9 cellular contexts compared by ENCODE assay signal in the genomic region with DNA sequence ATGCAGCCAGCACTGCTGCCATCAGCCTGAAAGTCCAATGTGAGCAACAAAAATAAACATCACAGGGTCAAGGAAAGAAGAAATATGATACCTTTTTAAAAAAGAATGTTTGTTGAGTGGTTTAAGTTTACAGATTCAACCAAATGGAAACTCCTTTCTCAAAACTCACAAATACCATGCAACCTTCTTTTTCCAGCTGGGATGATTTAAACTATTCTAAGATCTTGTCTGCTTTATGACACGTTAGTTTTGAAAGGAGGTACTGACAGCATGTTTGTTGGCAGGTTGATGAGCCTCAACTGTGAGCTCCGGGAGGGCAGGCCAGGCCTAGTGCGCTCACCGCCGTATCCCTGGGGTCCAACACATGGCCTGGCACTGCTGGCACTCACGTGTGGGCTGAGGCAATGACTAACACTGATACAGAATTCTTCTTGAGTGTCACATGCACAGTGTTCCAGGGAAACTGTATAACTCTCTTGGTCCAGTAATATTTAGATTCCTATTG. TPM values are rescaled to one million over a fixed set of nuclear protein-coding genes. Genes with fewer than 3 reads are reported as not detected.
DNase-seq lines count a peak whose midpoint lies in the region; ATAC-seq, FAIRE-seq and TF ChIP-seq lines count a peak whose summit lies in the region.
"Had no signal": no experiment of that assay in that cellular context is flagged by ENCODE, and none has a peak within 500 bp of the region (broad histone marks: within the 10 kb centered on the region; RNA-seq: fewer than 3 reads in every experiment).

No MANE protein-coding gene starts in this region.

- H3K4me2 ChIP-seq in trophoblast cell (ENCODE audit: low read length): no peak overlapping the region

- no peak overlapping the region for H3K4me3 Mint-ChIP-seq in stimulated activated effector memory CD8-positive, alpha-beta T cell treated with anti-CD3 and anti-CD28 coated beads, Interleukin-12 subunit alpha, Interleukin-12 subunit beta, amount 100 ng/mL, for 72 hours

- no peak overlapping the region for H2BK5ac ChIP-seq in trophoblast cell (ENCODE audit: low read depth, low read length, poor library complexity)

- H3K36me3 ChIP-seq in BJ (ENCODE audit: control insufficient read depth, insufficient read depth, low read length): peaks cover 3% of the 10 kb centered on the region
- no peaks in the 10 kb centered on the region for H3K36me3 ChIP-seq in gastroesophageal sphincter
- peaks cover 2 to 11% of the 10 kb centered on the region in 2 experiments for H3K36me3 ChIP-seq in trophoblast cell (ENCODE audit: control insufficient read depth in 1 of 2, insufficient read depth in 2 of 2, low read length in 2 of 2)
- no peaks in the 10 kb centered on the region for H3K36me3 ChIP-seq in small intestine (ENCODE audit: control insufficient read depth in 2 of 2, insufficient read depth in 2 of 2, low read length in 2 of 2)

- H3K27me3 ChIP-seq in BJ (ENCODE audit: control insufficient read depth, insufficient read depth, low read length) (no peaks in the 10 kb centered on the region), gastroesophageal sphincter (no peaks in the 10 kb centered on the region), trophoblast cell (ENCODE audit: insufficient read depth, low read length) (no peaks in the 10 kb centered on the region), small intestine (ENCODE audit: control insufficient read depth in 2 of 2, insufficient read depth in 2 of 2, low read length in 2 of 2) (no peaks in the 10 kb centered on the region)

- H4K91ac ChIP-seq in trophoblast cell (ENCODE audit: low read depth, low read length): no peak overlapping the region

- 36% methylated on average over 6 of the region's 6 CpGs; no CpG with 5 or more reads in 1 of the 2 donors for WGBS in gastroesophageal sphincter (ENCODE audit: low coverage in 1 of 2), 2 donors
- WGBS in trophoblast cell (ENCODE audit: extremely low coverage, insufficient coverage, insufficient read length): no CpG with 5 or more reads among the region's 6 CpGs
- WGBS in small intestine, 3 donors: 58 to 82% (median 69%) methylated on average over 6 of the region's 6 CpGs

- no peak overlapping the region for H3K14ac ChIP-seq in trophoblast cell (ENCODE audit: low read length)

- peak overlapping the region; percentile 71 for H3K4ac ChIP-seq in trophoblast cell (ENCODE audit: low read depth, low read length)

- no peak overlapping the region for H2AK5ac ChIP-seq in trophoblast cell (ENCODE audit: low read length)

- no peak overlapping the region for H4K12ac ChIP-seq in trophoblast cell (ENCODE audit: low read depth, low read length)

- H2AFZ ChIP-seq in trophoblast cell (ENCODE audit: insufficient read depth, low read length, poor library complexity): peak overlapping the region; percentile 8

- peak overlapping the region; percentile 52 to 83 (median 70) for H3K27ac ChIP-seq in gastroesophageal sphincter
- no peak overlapping the region for H3K27ac ChIP-seq in trophoblast cell (ENCODE audit: low read depth, low read length)
- H3K27ac ChIP-seq in small intestine (ENCODE audit: low read depth in 1 of 2, low read length in 1 of 2): peak overlapping the region in 1 of 2 donors; percentile 32

- H3K18ac ChIP-seq in trophoblast cell (ENCODE audit: low read length): no peak overlapping the region

- TF ChIP-seq CTCF in BJ (IDR thresholded peaks at IDR 0.05; ENCODE audit: insufficient read depth, low read depth, low read length): no peak
- TF ChIP-seq CTCF in gastroesophageal sphincter (IDR thresholded peaks at IDR 0.05): no peak

- FAIRE-seq in small intestine (lab: Jason Lieb, UNC): no peak

- TF ChIP-seq POLR2A in gastroesophageal sphincter (IDR thresholded peaks at IDR 0.05): no peak

- no peaks in the 10 kb centered on the region for H3K36me3 Mint-ChIP-seq in stimulated activated effector memory CD8-positive, alpha-beta T cell treated with anti-CD3 and anti-CD28 coated beads, Interleukin-12 subunit alpha, Interleukin-12 subunit beta, amount 100 ng/mL, for 72 hours

- POLR2A ChIA-PET in BJ (lab: Charles Lee): interaction anchor here (1.1 kb wide), 1 partner anchor 8 kb away, joined by 3 read pairs; no protein-coding TSS in a partner anchor

- no peak overlapping the region for H4K8ac ChIP-seq in trophoblast cell (ENCODE audit: low read depth, low read length)

- no peaks in the 10 kb centered on the region for H3K9me3 Mint-ChIP-seq in stimulated activated effector memory CD8-positive, alpha-beta T cell treated with anti-CD3 and anti-CD28 coated beads, Interleukin-12 subunit alpha, Interleukin-12 subunit beta, amount 100 ng/mL, for 72 hours

- H2BK120ac ChIP-seq in trophoblast cell (ENCODE audit: insufficient read depth, low read length, poor library complexity): no peak overlapping the region

- peak; percentile 62 for DNase-seq in BJ (ENCODE audit: low read depth)
- peak; percentile 68 for DNase-seq in RPMI7951 (ENCODE audit: low read depth)
- DNase-seq in trophoblast cell: no peak
- DNase-seq in stimulated activated effector memory CD8-positive, alpha-beta T cell treated with anti-CD3 and anti-CD28 coated beads, Interleukin-12 subunit alpha, Interleukin-12 subunit beta, amount 100 ng/mL, for 72 hours (ENCODE audit: low spot score in 2 of 2): no peak
- DNase-seq in activated CD4-positive, CD25-positive, alpha-beta regulatory T cell treated with anti-CD3 and anti-CD28 coated beads, Interleukin-2, amount 50 U/mL, for 72 hours: no peak
- no peak for DNase-seq in SW 1271 (lab: John Stamatoyannopoulos, UW)
- DNase-seq in small intestine: no peak
- DNase-seq: NCI-H1048 had no signal

- no peak for TF ChIP-seq EP300 in gastroesophageal sphincter (IDR thresholded peaks at IDR 0.05)

- H3K4me1 ChIP-seq in gastroesophageal sphincter: peaks cover 17 to 98% (median 69%) of the 10 kb centered on the region in 3 donors
- peaks cover 6 to 9% of the 10 kb centered on the region in 2 experiments for H3K4me1 ChIP-seq in trophoblast cell (ENCODE audit: control insufficient read depth in 1 of 2, insufficient read depth in 2 of 2, low read length in 2 of 2)
- H3K4me1 ChIP-seq in small intestine (ENCODE audit: control insufficient read depth in 2 of 2, insufficient read depth in 1 of 2, low read depth in 1 of 2, low read length in 1 of 2): no peaks in the 10 kb centered on the region

- H3K79me2 ChIP-seq in trophoblast cell (ENCODE audit: control insufficient read depth, insufficient read depth, low read length, poor library complexity): peaks cover 13% of the 10 kb centered on the region

- H3K79me1 ChIP-seq in trophoblast cell (ENCODE audit: low read length): no peaks in the 10 kb centered on the region

- H3K4me1 Mint-ChIP-seq in stimulated activated effector memory CD8-positive, alpha-beta T cell treated with anti-CD3 and anti-CD28 coated beads, Interleukin-12 subunit alpha, Interleukin-12 subunit beta, amount 100 ng/mL, for 72 hours: peaks cover 45% of the 10 kb centered on the region

- CTCF ChIA-PET in BJ (lab: Yijun Ruan, JAX): interaction anchor here (1.2 kb wide), 1 partner anchor 9 kb away, joined by 5 read pairs; no protein-coding TSS in a partner anchor

- H3K9me3 ChIP-seq in gastroesophageal sphincter (no peaks in the 10 kb centered on the region), trophoblast cell (ENCODE audit: insufficient read depth, low read depth, low read length) (no peaks in the 10 kb centered on the region), small intestine (ENCODE audit: control insufficient read depth, low read depth) (no peaks in the 10 kb centered on the region)

- H3K27ac Mint-ChIP-seq in stimulated activated effector memory CD8-positive, alpha-beta T cell treated with anti-CD3 and anti-CD28 coated beads, Interleukin-12 subunit alpha, Interleukin-12 subunit beta, amount 100 ng/mL, for 72 hours: no peak overlapping the region

- no peak overlapping the region for H3K4me3 ChIP-seq in BJ (ENCODE audit: low read depth, low read length)
- no peak overlapping the region for H3K4me3 ChIP-seq in gastroesophageal sphincter
- H3K4me3 ChIP-seq in trophoblast cell (ENCODE audit: low read depth, low read length): no peak overlapping the region
- H3K4me3 ChIP-seq in small intestine (ENCODE audit: low read depth in 1 of 2, low read length in 2 of 2): no peak overlapping the region

- peak; percentile 46 for ATAC-seq in gastroesophageal sphincter
- no peak for ATAC-seq in stimulated activated effector memory CD8-positive, alpha-beta T cell treated with anti-CD3 and anti-CD28 coated beads, Interleukin-12 subunit alpha, Interleukin-12 subunit beta, amount 100 ng/mL, for 72 hours

- no peak overlapping the region for H2BK12ac ChIP-seq in trophoblast cell (ENCODE audit: low read length)

- H3K9ac ChIP-seq in trophoblast cell (ENCODE audit: low read length): no peak overlapping the region

- H3K23ac ChIP-seq in trophoblast cell (ENCODE audit: low read length): no peak overlapping the region

RNA-seq across cellular contexts. Expression of gene LATS2, which starts 46.7 kb away (rescaled TPM):
- polyA plus RNA-seq in BJ (2011; rRNA removed): 17.3 and 20.0 TPM in 2 replicates
- 23.9 and 28.6 TPM in 2 replicates for polyA minus RNA-seq in BJ (2011; rRNA and poly(A)+ RNA removed)
- total RNA-seq in RPMI7951 (2014; rRNA removed; shearing (Covaris generic)): 4.4 and 4.8 TPM in 2 replicates
- total RNA-seq in gastroesophageal sphincter: 10 to 100 TPM; 42.2 to 95.4 (median 56.5) TPM
- 33.1 and 34.6 TPM in 2 replicates for polyA plus RNA-seq in trophoblast cell (2013)
- polyA plus RNA-seq in small intestine: 1 to 10 TPM; 1.1 to 3.6 (median 2.2) TPM

Comparison
In these comparisons a context has a peak if more than half of its experiments do, and no peak if none do; other contexts are left out.
1. DNase-seq: peak in BJ (single experiment) and RPMI7951 (single experiment); none in trophoblast cell (0 of 2), stimulated activated effector memory CD8-positive, alpha-beta T cell treated with anti-CD3 and anti-CD28 coated beads, Interleukin-12 subunit alpha, Interleukin-12 subunit beta, amount 100 ng/mL, for 72 hours (0 of 2), activated CD4-positive, CD25-positive, alpha-beta regulatory T cell treated with anti-CD3 and anti-CD28 coated beads, Interleukin-2, amount 50 U/mL, for 72 hours (single experiment), SW 1271 (0 of 2) and small intestine (single experiment).